1 cellular context compared by ENCODE assay signal in genomic region chr3:172606021-172606420, GRCh38.
TF ChIP-seq lines count a peak whose summit lies in the region.

No MANE protein-coding gene starts in this region.

TF ChIP-seq in SK-N-SH, 30 proteins besides CTCF, POLR2A, EP300 and RAD21:
- TF ChIP-seq FOXM1 (IDR thresholded peaks at IDR 0.05; ENCODE audit: low read depth): no peak
- TF ChIP-seq TCF12 (IDR thresholded peaks at IDR 0.05): peak; percentile 80
- TF ChIP-seq FOSL2 (IDR thresholded peaks at IDR 0.05; ENCODE audit: borderline replicate concordance, low read depth): peak; percentile 55; the same call in 1 of the 2 replicates
- TF ChIP-seq PBX3 (IDR thresholded peaks at IDR 0.05): peak; percentile 70
- peak; percentile 47 for TF ChIP-seq JUND (IDR thresholded peaks at IDR 0.05)
- TF ChIP-seq MEF2A (IDR thresholded peaks at IDR 0.05; ENCODE audit: borderline replicate concordance, low read depth): peak; percentile 38; the same call in 1 of the 2 replicates
- peak; percentile 32; the same call in 1 of the 2 replicates for TF ChIP-seq RXRA (IDR thresholded peaks at IDR 0.05; ENCODE audit: borderline replicate concordance, low read depth)
- TF ChIP-seq EZH2phosphoT487 (IDR thresholded peaks at IDR 0.05; ENCODE audit: borderline replicate concordance, low read depth): no peak
- TF ChIP-seq NFIC (IDR thresholded peaks at IDR 0.05; ENCODE audit: borderline replicate concordance): peak; percentile 80
- TF ChIP-seq CHD2 (IDR thresholded peaks at IDR 0.05; ENCODE audit: low read length, partially characterized antibody): no peak
- 0 out of 2 replicates have a peak, but pooled peaks have one; percentile 51 for TF ChIP-seq TEAD4 (IDR thresholded peaks at IDR 0.05; ENCODE audit: borderline replicate concordance, insufficient read depth)
- no peak for TF ChIP-seq FOXJ3 (CRISPR knock-in tag; IDR thresholded peaks at IDR 0.05)
- no peak for TF ChIP-seq GABPA (IDR thresholded peaks at IDR 0.05; ENCODE audit: low read depth)
